Comparison of ENCODE assay signal across 8 cellular contexts in the genomic region with DNA sequence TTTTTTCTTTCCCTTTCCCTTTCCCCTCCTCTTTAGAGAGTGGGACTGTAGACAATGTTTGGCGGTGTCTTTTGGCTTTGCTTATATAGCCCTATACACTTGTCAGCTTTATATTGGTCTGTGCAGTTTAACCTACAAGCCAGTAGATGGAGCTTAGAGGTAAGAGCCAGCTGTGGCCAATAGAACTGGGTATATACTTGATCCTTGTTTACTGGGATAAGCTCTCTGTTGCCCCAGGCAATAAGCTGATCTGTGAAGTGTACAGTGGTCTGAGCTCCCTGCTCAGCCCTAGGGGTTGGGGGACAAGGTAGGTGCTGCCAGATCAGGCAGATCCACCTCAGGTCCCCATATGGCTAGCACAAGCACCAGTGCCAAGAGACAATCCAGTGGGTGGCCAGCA.
DNase-seq lines count a peak whose midpoint lies in the region; ATAC-seq and TF ChIP-seq lines count a peak whose summit lies in the region.

No MANE protein-coding gene starts in this region.

- TF ChIP-seq CTCF in PC-9 (conservative IDR thresholded peaks at IDR 0.05) = peak; percentile 52
- TF ChIP-seq CTCF in vagina (IDR thresholded peaks at IDR 0.05) = peak in 2 of 3 experiments; percentile 20 to 22
- no peak for TF ChIP-seq CTCF in GM10248 (IDR thresholded peaks at IDR 0.05; ENCODE audit: control extremely low read depth, extremely low read depth, low read depth, missing control alignments)

- no peak for ATAC-seq in HG02678 (IDR thresholded peaks at IDR 0.05; ENCODE audit: unreplicated experiment)

- H3K27me3 ChIP-seq in PC-9 (ENCODE audit: insufficient read depth, low read depth) (no peaks in the 10 kb centered on the region), vagina (no peaks in the 10 kb centered on the region)

- POLR2A ChIA-PET in PC-9 (lab: Charles Lee; ENCODE audit: unreplicated experiment) (no interaction called here), GM10248 (lab: Yijun Ruan, JAX) (no interaction called here)

- no peak overlapping the region for H2AFZ ChIP-seq in PC-9

- no peaks in the 10 kb centered on the region for H4K20me1 ChIP-seq in PC-9 (ENCODE audit: insufficient read depth)

- CTCF ChIA-PET in PC-9 (lab: Charles Lee) (no interaction called here), GM10248 (lab: Yijun Ruan, JAX) (interaction anchor here (1.0 to 1.4 kb wide), 2 partner anchors 10 to 11 kb away, joined by 3 read pairs; no protein-coding TSS in a partner anchor)

- intact Hi-C loops in PC-9 (cut with micrococcal nuclease; ENCODE audit: unreplicated experiment) (no loop called here), vagina (cut with DNase I) (no loop called here)

- H3K36me3 ChIP-seq in PC-9 (ENCODE audit: low read depth) (no peaks in the 10 kb centered on the region), vagina (no peaks in the 10 kb centered on the region)

- no peaks in the 10 kb centered on the region for H3F3A ChIP-seq in PC-9 (ENCODE audit: insufficient read depth, low read depth)

- H3K9me3 ChIP-seq in PC-9 (ENCODE audit: insufficient read depth, low read depth) (no peaks in the 10 kb centered on the region), vagina (no peaks in the 10 kb centered on the region)

- H3K9me2 ChIP-seq in PC-9 (ENCODE audit: insufficient read depth) = no peaks in the 10 kb centered on the region

- DNase-seq in SIG-M5 treated with dmso at 0.1 percent for 504 hours (lab: John Stamatoyannopoulos, UW; ENCODE audit: unreplicated experiment) = peak; percentile 29
- DNase-seq in SIG-M5 (lab: John Stamatoyannopoulos, UW) = no peak
- no peak for DNase-seq in PC-9
- peak; percentile 53 for DNase-seq in fibroblast of the conjunctiva (ENCODE audit: low read depth)
- DNase-seq in vagina (ENCODE audit: extremely low spot score in 2 of 2) = no peak
- DNase-seq in GM10248 (ENCODE audit: extremely low spot score) = no peak
- DNase-seq in DMS79 treated with DMSO at 0.1 percent for 48 hours (lab: John Stamatoyannopoulos, UW) = no peak

- BruUV-seq in PC-9 (replicated peaks; lab: Mats Ljungman, UMichigan) = no TSS peak

- TF ChIP-seq POLR2A in vagina (IDR thresholded peaks at IDR 0.05) = no peak

- H3K4me3 ChIP-seq in PC-9 (no peak overlapping the region), vagina (no peak overlapping the region)

- no peak overlapping the region for H3K4me2 ChIP-seq in PC-9

- no peak overlapping the region for H3K27ac ChIP-seq in PC-9
- H3K27ac ChIP-seq in vagina = no peak overlapping the region

- H3K79me2 ChIP-seq in PC-9 (ENCODE audit: low read depth) = no peaks in the 10 kb centered on the region

- H3K4me1 ChIP-seq in PC-9 (replicated peaks; ENCODE audit: insufficient read depth) (no peaks in the 10 kb centered on the region), vagina (no peaks in the 10 kb centered on the region)

Comparison
In these comparisons a context has a peak if more than half of its experiments do, and no peak if none do; other contexts are left out.
1. DNase-seq: peak in SIG-M5 treated with dmso at 0.1 percent for 504 hours (single experiment) and fibroblast of the conjunctiva (single experiment); none in SIG-M5 (single experiment), PC-9 (0 of 2), vagina (0 of 2), GM10248 (single experiment) and DMS79 treated with DMSO at 0.1 percent for 48 hours (single experiment).